ENCODE assay signal across 13 cellular contexts in the genomic region with DNA sequence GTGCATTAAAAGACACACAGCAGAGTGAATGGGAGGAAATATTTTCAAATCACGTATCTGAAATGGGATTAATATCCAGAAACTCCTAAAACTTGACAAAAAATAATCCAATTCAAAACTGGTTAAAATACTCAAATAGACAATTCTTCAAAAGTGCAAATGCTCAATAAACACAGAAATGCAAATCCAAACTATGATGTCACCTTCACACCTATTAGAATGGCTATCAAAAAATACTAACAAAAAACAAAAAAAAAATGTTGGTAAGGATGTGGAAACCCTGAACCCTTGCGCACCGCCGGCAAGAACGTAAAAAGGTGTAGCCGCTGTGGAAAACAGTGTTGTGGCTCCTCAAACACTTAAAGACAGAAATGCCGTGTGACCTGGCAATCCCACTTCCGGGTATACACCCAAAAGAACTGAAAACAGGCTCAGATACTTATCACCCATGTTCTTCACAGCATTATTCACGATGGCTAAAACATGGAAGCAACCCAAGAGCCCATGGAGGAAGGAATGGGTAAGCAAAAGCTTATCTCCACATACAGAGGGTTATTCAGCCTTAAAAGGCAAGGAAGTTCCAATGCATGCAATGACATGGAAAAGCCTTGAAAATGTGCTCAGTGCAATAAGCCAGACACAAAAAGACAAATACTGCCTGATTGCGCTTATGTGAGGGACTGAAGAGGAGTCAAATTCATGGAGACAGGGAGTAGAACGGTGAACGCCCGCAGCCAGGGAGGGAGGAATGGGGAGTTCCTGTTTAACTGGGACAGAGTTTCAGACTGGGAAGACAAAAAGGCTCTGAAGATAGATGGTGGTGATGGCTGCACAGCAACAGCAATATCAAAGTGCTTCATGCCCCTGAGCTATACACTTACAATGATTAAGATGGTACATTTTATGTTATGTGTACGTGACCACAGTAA. TPM values are rescaled to one million over a fixed set of nuclear protein-coding genes. Genes with fewer than 3 reads are reported as not detected.
DNase-seq lines count a peak whose midpoint lies in the region; ATAC-seq and TF ChIP-seq lines count a peak whose summit lies in the region.
"Had no signal": no experiment of that assay in that cellular context is flagged by ENCODE, and none has a peak within 500 bp of the region (broad histone marks: within the 10 kb centered on the region; RNA-seq: fewer than 3 reads in every experiment).

No MANE protein-coding gene starts in this region.

- peak overlapping the region; percentile 70 for H3K4me3 Mint-ChIP-seq in activated T-helper 1 cell treated with anti-CD3 and anti-CD28 coated beads, Interleukin-12 subunit alpha, Interleukin-12 subunit beta, Interleukin-2, Interleukin-4 antibody, amounts not matched to agents 30 ng/mL and 10 ng/mL and 1 ng/mL, durations not matched to agents 14 hours and 24 hours and 36 hours
- H3K4me3 Mint-ChIP-seq in HFFc6: no peak overlapping the region

- H3K9me3 Mint-ChIP-seq in activated T-helper 1 cell treated with anti-CD3 and anti-CD28 coated beads, Interleukin-12 subunit alpha, Interleukin-12 subunit beta, Interleukin-2, Interleukin-4 antibody, amounts not matched to agents 30 ng/mL and 10 ng/mL and 1 ng/mL, durations not matched to agents 14 hours and 24 hours and 36 hours: no peaks in the 10 kb centered on the region
- no peaks in the 10 kb centered on the region for H3K9me3 Mint-ChIP-seq in HFFc6

- H3K27ac Mint-ChIP-seq in activated T-helper 1 cell treated with anti-CD3 and anti-CD28 coated beads, Interleukin-12 subunit alpha, Interleukin-12 subunit beta, Interleukin-2, Interleukin-4 antibody, amounts not matched to agents 30 ng/mL and 10 ng/mL and 1 ng/mL, durations not matched to agents 14 hours and 24 hours and 36 hours: peak overlapping the region; percentile 80
- H3K27ac Mint-ChIP-seq in HFFc6: no peak overlapping the region

- no peak overlapping the region for H3K4me3 ChIP-seq in fibroblast of villous mesenchyme (ENCODE audit: low read depth, low read length)
- H3K4me3 ChIP-seq in upper lobe of right lung: no peak overlapping the region
- H3K4me3 ChIP-seq: stomach had no signal

- H3K36me3 Mint-ChIP-seq in activated T-helper 1 cell treated with anti-CD3 and anti-CD28 coated beads, Interleukin-12 subunit alpha, Interleukin-12 subunit beta, Interleukin-2, Interleukin-4 antibody, amounts not matched to agents 30 ng/mL and 10 ng/mL and 1 ng/mL, durations not matched to agents 14 hours and 24 hours and 36 hours (ENCODE audit: low read depth): peaks cover 39% of the 10 kb centered on the region
- H3K36me3 Mint-ChIP-seq in HFFc6 (ENCODE audit: low read depth): peaks cover 14% of the 10 kb centered on the region

- H3K27ac ChIP-seq in upper lobe of right lung: no peak overlapping the region
- H3K27ac ChIP-seq: HL-60, stomach had no signal

- H3K4me1 Mint-ChIP-seq in activated T-helper 1 cell treated with anti-CD3 and anti-CD28 coated beads, Interleukin-12 subunit alpha, Interleukin-12 subunit beta, Interleukin-2, Interleukin-4 antibody, amounts not matched to agents 30 ng/mL and 10 ng/mL and 1 ng/mL, durations not matched to agents 14 hours and 24 hours and 36 hours (ENCODE audit: low read depth): peaks cover 63% of the 10 kb centered on the region
- H3K4me1 Mint-ChIP-seq in HFFc6 (ENCODE audit: low read depth): peaks cover 20% of the 10 kb centered on the region

- no peak for TF ChIP-seq CTCF in fibroblast of villous mesenchyme (IDR thresholded peaks at IDR 0.05; ENCODE audit: insufficient read depth, low read depth, low read length)
- TF ChIP-seq CTCF in upper lobe of right lung (IDR thresholded peaks at IDR 0.05): no peak
- no peak for TF ChIP-seq CTCF in HFFc6 (IDR thresholded peaks at IDR 0.05)

- peak; percentile 21 for DNase-seq in stimulated activated CD4-positive, alpha-beta T cell treated with anti-CD3 and anti-CD28 coated beads, Interleukin-1b, Interleukin-23, amount 100 ng/mL, for 48 hours
- no peak for DNase-seq in stimulated activated CD4-positive, alpha-beta T cell treated with anti-CD3 and anti-CD28 coated beads, Interleukin-2, amount 100 ng/mL, for 48 hours
- DNase-seq in activated T-helper 1 cell treated with anti-CD3 and anti-CD28 coated beads, Interleukin-12 subunit alpha, Interleukin-12 subunit beta, Interleukin-2, Interleukin-4 antibody, amounts not matched to agents 30 ng/mL and 10 ng/mL and 1 ng/mL, durations not matched to agents 14 hours and 24 hours and 36 hours (ENCODE audit: low spot score): peak; percentile 48
- DNase-seq in fibroblast of villous mesenchyme (ENCODE audit: low read depth) (peak; percentile 58), upper lobe of right lung (no peak), Right ventricle myocardium superior (no peak), HFFc6 (no peak), amniotic stem cell (lab: John Stamatoyannopoulos, UW) (no peak)
- DNase-seq: ACHN, NCI-H526 treated with DMSO at 0.1 percent for 48 hours, SIG-M5, stomach had no signal

- peaks cover 27% of the 10 kb centered on the region for H3K4me1 ChIP-seq in upper lobe of right lung

- H3K27me3 ChIP-seq in upper lobe of right lung: no peaks in the 10 kb centered on the region
- H3K27me3 ChIP-seq: stomach had no signal

- intact Hi-C loops in activated T-helper 1 cell treated with anti-CD3 and anti-CD28 coated beads, Interleukin-12 subunit alpha, Interleukin-12 subunit beta, Interleukin-2, Interleukin-4 antibody, amounts not matched to agents 30 ng/mL and 10 ng/mL and 1 ng/mL, durations not matched to agents 14 hours and 24 hours and 36 hours (cut with micrococcal nuclease): loop anchor here (2.0 to 5.0 kb wide), 3 partner anchors 19 to 59 kb away; a partner anchor contains a TSS
- intact Hi-C loops in upper lobe of right lung (cut with DNase I) (no loop called here), Right ventricle myocardium superior (cut with DNase I) (no loop called here)

- H3K27me3 Mint-ChIP-seq in activated T-helper 1 cell treated with anti-CD3 and anti-CD28 coated beads, Interleukin-12 subunit alpha, Interleukin-12 subunit beta, Interleukin-2, Interleukin-4 antibody, amounts not matched to agents 30 ng/mL and 10 ng/mL and 1 ng/mL, durations not matched to agents 14 hours and 24 hours and 36 hours (ENCODE audit: insufficient read depth): no peaks in the 10 kb centered on the region
- H3K27me3 Mint-ChIP-seq in HFFc6 (ENCODE audit: insufficient read depth): no peaks in the 10 kb centered on the region; the same call in 1 of the 2 replicates

- ATAC-seq in upper lobe of right lung (peak; percentile 43), Right ventricle myocardium superior (ENCODE audit: poor library complexity) (no peak)

- peaks cover 22% of the 10 kb centered on the region for H3K36me3 ChIP-seq in upper lobe of right lung

- no peaks in the 10 kb centered on the region for H3K9me3 ChIP-seq in upper lobe of right lung
- H3K9me3 ChIP-seq: stomach had no signal

RNA-seq across cellular contexts. Expression of a gene that starts 19.6 kb away (rescaled TPM):
- 45.5 and 46.8 TPM in 2 replicates for total RNA-seq in activated T-helper 1 cell treated with anti-CD3 and anti-CD28 coated beads, Interleukin-12 subunit alpha, Interleukin-12 subunit beta, Interleukin-2, Interleukin-4 antibody, amounts not matched to agents 30 ng/mL and 10 ng/mL and 1 ng/mL, durations not matched to agents 14 hours and 24 hours and 36 hours
- total RNA-seq in fibroblast of villous mesenchyme (29.3 and 29.8 TPM in 2 replicates), upper lobe of right lung (39.0 TPM), Right ventricle myocardium superior (15.9 TPM)
- 10 to 100 TPM; 17.2 to 20.8 (median 18.1) TPM for total RNA-seq in HFFc6 (2021; fragmentation: NEBNext Ultra II Directional; extraction: Animal tissue kit (Norgen Biotek cat#: 25700))

RNA-seq across cellular contexts. Expression of a gene that starts 45.6 kb away (rescaled TPM):
- total RNA-seq in activated T-helper 1 cell treated with anti-CD3 and anti-CD28 coated beads, Interleukin-12 subunit alpha, Interleukin-12 subunit beta, Interleukin-2, Interleukin-4 antibody, amounts not matched to agents 30 ng/mL and 10 ng/mL and 1 ng/mL, durations not matched to agents 14 hours and 24 hours and 36 hours: 19.4 and 20.9 TPM in 2 replicates
- total RNA-seq in fibroblast of villous mesenchyme (10.6 and 13.4 TPM in 2 replicates), upper lobe of right lung (11.8 TPM), Right ventricle myocardium superior (3.8 TPM)
- total RNA-seq in HFFc6 (2021; fragmentation: NEBNext Ultra II Directional; extraction: Animal tissue kit (Norgen Biotek cat#: 25700)): 10 to 100 TPM in 1 of 6 experiments, 1 to 10 TPM in 5; 7.9 to 10.9 (median 9.0) TPM

Comparison
In these comparisons a context has a peak if more than half of its experiments do, and no peak if none do; other contexts are left out.
1. DNase-seq: peak in stimulated activated CD4-positive, alpha-beta T cell treated with anti-CD3 and anti-CD28 coated beads, Interleukin-1b, Interleukin-23, amount 100 ng/mL, for 48 hours (single experiment), activated T-helper 1 cell treated with anti-CD3 and anti-CD28 coated beads, Interleukin-12 subunit alpha, Interleukin-12 subunit beta, Interleukin-2, Interleukin-4 antibody, amounts not matched to agents 30 ng/mL and 10 ng/mL and 1 ng/mL, durations not matched to agents 14 hours and 24 hours and 36 hours (single experiment) and fibroblast of villous mesenchyme (single experiment); none in stimulated activated CD4-positive, alpha-beta T cell treated with anti-CD3 and anti-CD28 coated beads, Interleukin-2, amount 100 ng/mL, for 48 hours (0 of 2), upper lobe of right lung (single experiment), Right ventricle myocardium superior (single experiment), HFFc6 (single experiment) and amniotic stem cell (single experiment).